8 cellular contexts compared by ENCODE assay signal in the genomic region with DNA sequence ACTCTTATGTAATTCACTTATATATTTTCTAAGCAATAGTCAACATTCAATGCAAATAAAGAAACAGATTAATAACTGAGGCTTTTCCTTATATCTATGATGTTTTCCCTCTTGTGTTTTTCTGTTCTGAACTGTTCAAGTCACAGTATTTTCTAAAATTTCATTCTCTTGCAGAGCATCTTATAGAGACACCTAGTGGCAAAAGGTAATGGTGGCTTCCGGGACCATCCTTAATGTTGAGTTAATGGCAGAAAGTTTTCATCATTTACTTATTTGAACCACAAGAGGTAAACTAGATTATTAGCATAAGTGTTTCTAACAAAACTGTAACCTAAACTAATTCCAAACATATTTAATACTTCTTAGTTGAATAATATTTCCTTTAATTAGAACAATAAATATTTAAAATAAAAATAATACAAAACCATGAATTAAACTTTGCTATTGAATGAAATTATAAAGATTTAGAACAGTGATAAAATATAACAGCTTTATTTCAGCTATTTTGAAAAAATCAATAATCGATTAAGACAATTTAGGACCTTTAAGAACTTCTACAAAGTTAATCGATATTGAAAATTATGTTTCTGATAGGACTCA. TPM values are rescaled to one million over a fixed set of nuclear protein-coding genes. Genes with fewer than 3 reads are reported as not detected.
A peak's percentile ranks its signal among the peaks of the same experiment; 100 is the strongest.
DNase-seq lines count a peak whose midpoint lies in the region; ATAC-seq and TF ChIP-seq lines count a peak whose summit lies in the region.

No MANE protein-coding gene starts in this region.

- WGBS in ovary, 3 donors: 35 to 38% (median 37%) methylated on average over 3 of the region's 3 CpGs

- H3K9me3 ChIP-seq in ovary: no peaks in the 10 kb centered on the region

- peak; percentile 74 for DNase-seq in G401 (ENCODE audit: low spot score)
- DNase-seq in HEK293T (ENCODE audit: extremely low spot score): peak; percentile 46
- peak; percentile 37 for DNase-seq in NCI-H2227 (lab: John Stamatoyannopoulos, UW; ENCODE audit: unreplicated experiment)
- peak; percentile 20 to 31 for DNase-seq in cardiac fibroblast (ENCODE audit: low read depth in 2 of 2)
- peak; percentile 53 for DNase-seq in renal cortical epithelial cell (ENCODE audit: low read depth)
- DNase-seq in ovary: no peak

- ATAC-seq in HG03139 (IDR thresholded peaks at IDR 0.05; ENCODE audit: unreplicated experiment): no peak
- ATAC-seq in HG03460 (IDR thresholded peaks at IDR 0.05; ENCODE audit: unreplicated experiment): no peak

- peak; percentile 53 for TF ChIP-seq CTCF in cardiac fibroblast (IDR thresholded peaks at IDR 0.05; ENCODE audit: low read depth, low read length)
- TF ChIP-seq CTCF in ovary (IDR thresholded peaks at IDR 0.05): no peak

- POLR2A ChIA-PET in HEK293T (lab: Yijun Ruan, JAX): no interaction called here

- H3K27ac ChIP-seq in ovary: no peak overlapping the region

- TF ChIP-seq POLR2A in ovary (IDR thresholded peaks at IDR 0.05): no peak

- H3K4me3 ChIP-seq in cardiac fibroblast (replicated peaks in 1 of 2; ENCODE audit: low read depth in 2 of 2, low read length in 2 of 2) (no peak overlapping the region), ovary (no peak overlapping the region)

- CTCF ChIA-PET in HEK293T (lab: Yijun Ruan, JAX): interaction anchor here (0.7 kb wide), 1 partner anchor 14 kb away, joined by 4 read pairs; no protein-coding TSS in a partner anchor

- H3K27me3 ChIP-seq in ovary: peaks cover 6% of the 10 kb centered on the region

- intact Hi-C loops in ovary (cut with DNase I): no loop called here

- TF ChIP-seq EP300 in ovary (IDR thresholded peaks at IDR 0.05): no peak

- H3K36me3 ChIP-seq in ovary: no peaks in the 10 kb centered on the region

- in situ Hi-C loops in G401 (cut with HindIII; ENCODE audit: low sequenced_read_pairs): no loop called here

- peaks cover 10% of the 10 kb centered on the region for H3K4me1 ChIP-seq in ovary (ENCODE audit: insufficient read depth)

TF ChIP-seq in HEK293T, 16 proteins besides CTCF, POLR2A, EP300 and RAD21:
- no peak for TF ChIP-seq CTBP1 (IDR thresholded peaks at IDR 0.05; ENCODE audit: borderline replicate concordance)
- TF ChIP-seq ELF4 (IDR thresholded peaks at IDR 0.05): peak; percentile 23; the same call in 1 of the 2 replicates
- TF ChIP-seq LEF1 (IDR thresholded peaks at IDR 0.05; ENCODE audit: borderline replicate concordance): no peak
- no peak for TF ChIP-seq FOXA1 (IDR thresholded peaks at IDR 0.05)
- no peak for TF ChIP-seq FOXK2 (IDR thresholded peaks at IDR 0.05)

RNA-seq across cellular contexts. Expression of a gene that starts 1.7 kb away (rescaled TPM):
- 0.86 and 1.5 TPM in 2 replicates for total RNA-seq in G401 (2014; rRNA removed; shearing (Covaris generic))
- under 0.01 and 0.20 TPM in 2 replicates for total RNA-seq in renal cortical epithelial cell
- total RNA-seq in ovary: 1 to 10 TPM in 1 of 7 donors, under 1 TPM in 6; 0.15 to 1.8 (median 0.48) TPM
- polyA plus RNA-seq in ovary: under 1 TPM; 0.10 to 0.22 TPM

Comparison
In these comparisons a context has a peak if more than half of its experiments do, and no peak if none do; other contexts are left out.
1. DNase-seq: peak in G401 (single experiment), HEK293T (single experiment), NCI-H2227 (single experiment), cardiac fibroblast (2 of 2) and renal cortical epithelial cell (single experiment); none in ovary (0 of 5).